23 cellular contexts compared by ENCODE assay signal in the genomic region with DNA sequence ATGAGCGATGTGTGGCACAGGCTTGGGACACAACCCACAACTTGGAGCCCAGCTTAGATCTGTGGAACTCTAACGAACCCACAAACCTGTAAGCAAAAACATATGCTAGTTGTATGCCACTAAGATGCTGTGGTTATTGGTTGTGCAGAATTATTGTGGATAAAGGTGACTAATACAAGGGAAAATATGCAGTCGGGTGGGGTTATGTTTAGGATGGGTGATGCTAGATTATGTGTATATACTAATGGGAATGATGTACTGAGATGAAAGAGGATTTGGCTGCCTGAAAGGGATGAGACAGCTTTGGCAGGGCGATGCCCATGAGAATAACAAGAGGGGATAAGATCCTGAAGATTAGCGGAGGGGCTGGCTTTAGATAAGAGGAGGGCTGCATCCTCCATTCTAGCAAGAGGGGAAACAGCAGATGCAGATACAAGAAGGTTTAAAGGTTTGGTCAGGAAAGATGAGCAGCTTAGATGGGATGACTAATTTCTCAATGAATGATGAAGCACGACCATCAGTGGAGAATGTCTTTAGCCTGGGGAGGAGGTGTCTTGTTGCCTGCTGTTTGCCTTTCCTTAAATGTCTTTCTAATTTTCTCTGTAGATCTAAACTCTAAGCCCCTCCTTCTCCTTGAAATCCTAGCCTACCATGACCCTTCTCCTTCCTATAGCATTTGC.
"Had no signal": no experiment of that assay in that cellular context is flagged by ENCODE, and none has a peak within 500 bp of the region (broad histone marks: within the 10 kb centered on the region; RNA-seq: fewer than 3 reads in every experiment).

No MANE protein-coding gene starts in this region.

- H3K27ac Mint-ChIP-seq: activated CD4-positive, alpha-beta T cell treated with anti-CD3 and anti-CD28 coated beads, Interleukin-2, amount 10 ng/mL, durations not matched to agents 24 days and 14 days; activated CD8-positive, alpha-beta memory T cell treated with anti-CD3 and anti-CD28 coated beads, Interleukin-2, amount 10 ng/mL, durations not matched to agents 7 days and 5 days; activated naive CD8-positive, alpha-beta T cell; activated T-cell treated with anti-CD3 and anti-CD28 coated beads, Interleukin-2, amount 50 U/mL, for 24 hours; brain; T-helper 1 cell treated with Interleukin-12 subunit alpha and Interleukin-12 subunit beta and Interleukin-4 antibody, amounts not matched to agents 30 μg/mL and 1 μg/mL, for 36 hours; WTC11 had no signal

- DNase-seq: activated CD4-positive, alpha-beta T cell treated with anti-CD3 and anti-CD28 coated beads for 1 hour; activated CD4-positive, alpha-beta T cell treated with anti-CD3 and anti-CD28 coated beads, Interleukin-2, amount 10 ng/mL, durations not matched to agents 24 days and 14 days; activated CD4-positive, alpha-beta T cell treated with anti-CD3 and anti-CD28 coated beads, Interleukin-2, amount 50 U/mL, for 48 hours; activated CD8-positive, alpha-beta memory T cell treated with anti-CD3 and anti-CD28 coated beads, Interleukin-2, amount 10 ng/mL, durations not matched to agents 7 days and 5 days; activated effector memory CD4-positive, alpha-beta T cell treated with anti-CD3 and anti-CD28 coated beads, Interleukin-2, amount 50 U/mL, for 16 hours; activated naive CD4-positive, alpha-beta T cell treated with Interleukin-2 at 50 U/mL for 16 hours; activated T-cell treated with anti-CD3 and anti-CD28 coated beads, Interleukin-2, amount 50 U/mL, for 24 hours; amygdala; cerebellar nuclear complex; NCI-H1092 treated with DMSO at 0.1 percent for 48 hours; NCI-H1417 treated with DMSO at 0.1 percent for 48 hours; NCI-H1694; NCI-H2081; NCI-H510A treated with DMSO at 0.1 percent for 48 hours; NCI-H748 treated with DMSO at 0.1 percent for 48 hours; SHP77 had no signal

- H3K4me3 Mint-ChIP-seq: activated CD4-positive, alpha-beta T cell treated with anti-CD3 and anti-CD28 coated beads, Interleukin-2, amount 10 ng/mL, durations not matched to agents 24 days and 14 days; activated CD8-positive, alpha-beta memory T cell treated with anti-CD3 and anti-CD28 coated beads, Interleukin-2, amount 10 ng/mL, durations not matched to agents 7 days and 5 days; activated naive CD8-positive, alpha-beta T cell; activated T-cell treated with anti-CD3 and anti-CD28 coated beads, Interleukin-2, amount 50 U/mL, for 24 hours; brain; T-helper 1 cell treated with Interleukin-12 subunit alpha and Interleukin-12 subunit beta and Interleukin-4 antibody, amounts not matched to agents 30 μg/mL and 1 μg/mL, for 36 hours; WTC11 had no signal

- ATAC-seq: activated CD8-positive, alpha-beta memory T cell treated with anti-CD3 and anti-CD28 coated beads, Interleukin-2, amount 10 ng/mL, durations not matched to agents 7 days and 5 days; Panc1; WTC11 had no signal

- H3K27me3 Mint-ChIP-seq: activated CD4-positive, alpha-beta T cell treated with anti-CD3 and anti-CD28 coated beads, Interleukin-2, amount 10 ng/mL, durations not matched to agents 24 days and 14 days; activated naive CD8-positive, alpha-beta T cell; brain had no signal

- H3K36me3 ChIP-seq: cardiac muscle cell had no signal

- H3K9me3 Mint-ChIP-seq: activated CD4-positive, alpha-beta T cell treated with anti-CD3 and anti-CD28 coated beads, Interleukin-2, amount 10 ng/mL, durations not matched to agents 24 days and 14 days; activated T-cell treated with anti-CD3 and anti-CD28 coated beads, Interleukin-2, amount 50 U/mL, for 24 hours; T-helper 1 cell treated with Interleukin-12 subunit alpha and Interleukin-12 subunit beta and Interleukin-4 antibody, amounts not matched to agents 30 μg/mL and 1 μg/mL, for 36 hours; WTC11 had no signal

- H3K4me3 ChIP-seq: cardiac muscle cell had no signal

- FAIRE-seq: astrocyte had no signal

- H3K27me3 ChIP-seq: cardiac muscle cell had no signal

- H3K36me3 Mint-ChIP-seq: activated CD8-positive, alpha-beta memory T cell treated with anti-CD3 and anti-CD28 coated beads, Interleukin-2, amount 10 ng/mL, durations not matched to agents 7 days and 5 days; activated naive CD8-positive, alpha-beta T cell; WTC11 had no signal

- H3K4me1 Mint-ChIP-seq: activated CD4-positive, alpha-beta T cell treated with anti-CD3 and anti-CD28 coated beads, Interleukin-2, amount 10 ng/mL, durations not matched to agents 24 days and 14 days; activated CD8-positive, alpha-beta memory T cell treated with anti-CD3 and anti-CD28 coated beads, Interleukin-2, amount 10 ng/mL, durations not matched to agents 7 days and 5 days; WTC11 had no signal
